Comparison of ENCODE assay signal across 22 cellular contexts in genomic region chr7:89401690-89402089, GRCh38.
"Had no signal": no experiment of that assay in that cellular context is flagged by ENCODE, and none has a peak within 500 bp of the region (broad histone marks: within the 10 kb centered on the region; RNA-seq: fewer than 3 reads in every experiment).

No MANE protein-coding gene starts in this region.

- ATAC-seq: effector memory CD8-positive, alpha-beta T cell; naive thymus-derived CD8-positive, alpha-beta T cell; stimulated activated effector memory CD8-positive, alpha-beta T cell treated with anti-CD3 and anti-CD28 coated beads, Interleukin-12 subunit alpha, Interleukin-12 subunit beta, amount 100 ng/mL, for 72 hours had no signal

- H3K9ac ChIP-seq: parathyroid adenoma had no signal

- H3K27me3 ChIP-seq: cardiac muscle cell, sigmoid colon, stomach, testis, tibial artery had no signal

- H3K27ac ChIP-seq: cardiac muscle cell, parathyroid adenoma, sigmoid colon, stomach, testis, tibial artery had no signal

- H3K36me3 ChIP-seq: cardiac muscle cell, sigmoid colon, stomach, tibial artery had no signal

- H3K4me3 ChIP-seq: cardiac muscle cell, sigmoid colon, stomach, testis, tibial artery had no signal

- H3K9me3 ChIP-seq: sigmoid colon, stomach, testis, tibial artery had no signal

- H2AFZ ChIP-seq: parathyroid adenoma had no signal

- DNase-seq: cortex of kidney; effector memory CD8-positive, alpha-beta T cell; foreskin melanocyte; glutamatergic neuron; hypothalamus; immature natural killer cell; islet precursor cell; kidney glomerular epithelial cell; mammary epithelial cell; naive thymus-derived CD8-positive, alpha-beta T cell; occipital lobe; sigmoid colon; stimulated activated CD4-positive, alpha-beta T cell treated with anti-CD3 and anti-CD28 coated beads, Interleukin-2, amount 100 ng/mL, for 24 hours; stimulated activated CD4-positive, alpha-beta T cell treated with anti-CD3 and anti-CD28 coated beads, Interleukin-4, amount 100 ng/mL, for 24 hours; stimulated activated naive CD4-positive, alpha-beta T cell treated with Interleukin-2 at 50 U/mL for 16 hours; stomach; substantia nigra; testis; tibial artery had no signal

- H3K4me1 ChIP-seq: parathyroid adenoma, testis, tibial artery had no signal
